ENCODE assay signal across 28 cellular contexts in the genomic region with DNA sequence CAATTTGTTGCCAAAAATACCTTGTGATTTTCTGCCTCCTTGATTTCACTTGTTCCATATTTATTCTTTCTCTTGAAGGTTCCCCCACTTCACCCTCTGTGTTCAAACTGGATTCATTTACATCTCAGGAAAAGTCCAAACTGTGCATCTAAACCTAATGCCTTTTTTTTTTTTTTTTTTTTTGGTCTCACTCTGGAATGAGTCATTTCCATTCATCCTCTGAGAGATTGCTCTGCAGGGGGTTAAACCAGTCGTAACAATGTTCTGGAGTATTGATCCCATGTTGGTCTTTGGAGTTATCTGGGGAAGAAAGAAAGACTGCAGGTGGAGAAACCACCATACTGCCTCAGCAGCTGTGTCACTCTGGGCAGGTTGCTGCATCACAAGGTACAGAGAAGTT.
DNase-seq lines count a peak whose midpoint lies in the region; ATAC-seq and TF ChIP-seq lines count a peak whose summit lies in the region.
"Had no signal": no experiment of that assay in that cellular context is flagged by ENCODE, and none has a peak within 500 bp of the region (broad histone marks: within the 10 kb centered on the region; RNA-seq: fewer than 3 reads in every experiment).

No MANE protein-coding gene starts in this region.

- no peak overlapping the region for H3K27ac ChIP-seq in HEK293 (ENCODE audit: extremely low read depth, low read depth, low read length)
- H3K27ac ChIP-seq: adrenal gland; BLaER1 treated with 17β-estradiol and CSF1 and Interleukin-3, amounts not matched to agents 10 nM and 100 nM; left ventricle myocardium inferior; SK-N-MC; upper lobe of right lung had no signal

- ATAC-seq in HG03442 (IDR thresholded peaks at IDR 0.05; ENCODE audit: unreplicated experiment): no peak
- ATAC-seq: stimulated activated memory B cell treated with anti-CD40 and anti-IgM and Interleukin-4, amounts not matched to agents 10 μg/mL and 1 μg/mL and 100 μg/mL, for 72 hours; upper lobe of right lung had no signal

- intact Hi-C loops in activated CD4-positive, alpha-beta memory T cell treated with anti-CD3 and anti-CD28 coated beads for 36 hours (cut with micrococcal nuclease): no loop called here

- no peaks in the 10 kb centered on the region for H3K9me3 ChIP-seq in HEK293 (ENCODE audit: control insufficient read depth, insufficient read depth, low read depth, low read length)
- H3K9me3 ChIP-seq: adrenal gland; BLaER1 treated with 17β-estradiol and CSF1 and Interleukin-3, amounts not matched to agents 10 nM and 100 nM; Caco-2; left ventricle myocardium inferior; upper lobe of right lung had no signal

- no peaks in the 10 kb centered on the region for H3K4me1 Mint-ChIP-seq in activated T-cell treated with anti-CD3 and anti-CD28 coated beads, Interleukin-2, amount 50 U/mL, for 24 hours (ENCODE audit: low read depth)
- no peaks in the 10 kb centered on the region for H3K4me1 Mint-ChIP-seq in activated CD4-positive, alpha-beta memory T cell treated with anti-CD3 and anti-CD28 coated beads for 36 hours (ENCODE audit: low read depth)
- H3K4me1 Mint-ChIP-seq: stimulated activated memory B cell treated with anti-CD40 and anti-IgM and Interleukin-4, amounts not matched to agents 10 μg/mL and 1 μg/mL and 100 μg/mL, for 72 hours had no signal

- POLR2A ChIA-PET in HEK293 (lab: Yijun Ruan, JAX): interaction anchor here (0.6 kb wide), 1 partner anchor 482 kb away, joined by 5 read pairs; no protein-coding TSS in a partner anchor
- POLR2A ChIA-PET in activated CD4-positive, alpha-beta memory T cell treated with anti-CD3 and anti-CD28 coated beads for 36 hours (lab: Charles Lee): no interaction called here

- H3K36me3 ChIP-seq in HEK293 (ENCODE audit: control insufficient read depth in 2 of 2, insufficient read depth in 1 of 2, low read length in 2 of 2): no peaks in the 10 kb centered on the region
- H3K36me3 ChIP-seq: adrenal gland; BLaER1 treated with 17β-estradiol and CSF1 and Interleukin-3, amounts not matched to agents 10 nM and 100 nM; upper lobe of right lung had no signal

- H3K27ac Mint-ChIP-seq in activated T-cell treated with anti-CD3 and anti-CD28 coated beads, Interleukin-2, amount 50 U/mL, for 24 hours: no peak overlapping the region
- H3K27ac Mint-ChIP-seq in activated CD4-positive, alpha-beta memory T cell treated with anti-CD3 and anti-CD28 coated beads for 36 hours: no peak overlapping the region
- H3K27ac Mint-ChIP-seq: activated T-helper 1 cell treated with anti-CD3 and anti-CD28 coated beads, Interleukin-12 subunit alpha, Interleukin-12 subunit beta, Interleukin-2, Interleukin-4 antibody, amounts not matched to agents 30 ng/mL and 10 ng/mL and 1 ng/mL, durations not matched to agents 14 hours and 24 hours and 36 hours; nephron progenitor cell; stimulated activated memory B cell treated with anti-CD40 and anti-IgM and Interleukin-4, amounts not matched to agents 10 μg/mL and 1 μg/mL and 100 μg/mL, for 72 hours; T-helper 1 cell treated with Interleukin-12 subunit alpha and Interleukin-12 subunit beta and Interleukin-4 antibody, amounts not matched to agents 30 μg/mL and 1 μg/mL, for 36 hours had no signal

- CTCF ChIA-PET in HEK293 (lab: Yijun Ruan, JAX): interaction anchor here (1.1 kb wide), 1 partner anchor 15 kb away, joined by 4 read pairs; no protein-coding TSS in a partner anchor
- CTCF ChIA-PET in activated CD4-positive, alpha-beta memory T cell treated with anti-CD3 and anti-CD28 coated beads for 36 hours (lab: Charles Lee): no interaction called here

- no peaks in the 10 kb centered on the region for H3K27me3 Mint-ChIP-seq in activated T-cell treated with anti-CD3 and anti-CD28 coated beads, Interleukin-2, amount 50 U/mL, for 24 hours
- H3K27me3 Mint-ChIP-seq in activated CD4-positive, alpha-beta memory T cell treated with anti-CD3 and anti-CD28 coated beads for 36 hours: no peaks in the 10 kb centered on the region

- H3K9me3 Mint-ChIP-seq in activated T-cell treated with anti-CD3 and anti-CD28 coated beads, Interleukin-2, amount 50 U/mL, for 24 hours: peaks cover 3% of the 10 kb centered on the region
- peaks cover 3% of the 10 kb centered on the region for H3K9me3 Mint-ChIP-seq in activated CD4-positive, alpha-beta memory T cell treated with anti-CD3 and anti-CD28 coated beads for 36 hours
- H3K9me3 Mint-ChIP-seq: stimulated activated memory B cell treated with anti-CD40 and anti-IgM and Interleukin-4, amounts not matched to agents 10 μg/mL and 1 μg/mL and 100 μg/mL, for 72 hours; T-helper 1 cell treated with Interleukin-12 subunit alpha and Interleukin-12 subunit beta and Interleukin-4 antibody, amounts not matched to agents 30 μg/mL and 1 μg/mL, for 36 hours had no signal

- no peak overlapping the region for H3K4me3 Mint-ChIP-seq in activated T-cell treated with anti-CD3 and anti-CD28 coated beads, Interleukin-2, amount 50 U/mL, for 24 hours
- H3K4me3 Mint-ChIP-seq in activated CD4-positive, alpha-beta memory T cell treated with anti-CD3 and anti-CD28 coated beads for 36 hours: no peak overlapping the region
- H3K4me3 Mint-ChIP-seq: activated T-helper 1 cell treated with anti-CD3 and anti-CD28 coated beads, Interleukin-12 subunit alpha, Interleukin-12 subunit beta, Interleukin-2, Interleukin-4 antibody, amounts not matched to agents 30 ng/mL and 10 ng/mL and 1 ng/mL, durations not matched to agents 14 hours and 24 hours and 36 hours; nephron progenitor cell; stimulated activated memory B cell treated with anti-CD40 and anti-IgM and Interleukin-4, amounts not matched to agents 10 μg/mL and 1 μg/mL and 100 μg/mL, for 72 hours; T-helper 1 cell treated with Interleukin-12 subunit alpha and Interleukin-12 subunit beta and Interleukin-4 antibody, amounts not matched to agents 30 μg/mL and 1 μg/mL, for 36 hours had no signal

- H3K36me3 Mint-ChIP-seq in activated T-cell treated with anti-CD3 and anti-CD28 coated beads, Interleukin-2, amount 50 U/mL, for 24 hours (ENCODE audit: low read depth): no peaks in the 10 kb centered on the region
- no peaks in the 10 kb centered on the region for H3K36me3 Mint-ChIP-seq in activated CD4-positive, alpha-beta memory T cell treated with anti-CD3 and anti-CD28 coated beads for 36 hours

- DNase-seq in Daoy (ENCODE audit: low read depth): peak; percentile 33
- DNase-seq in NCI-H345 (lab: John Stamatoyannopoulos, UW): peak; percentile 52
- peak; percentile 25 for DNase-seq in fibroblast of mammary gland (ENCODE audit: low read depth)
- no peak for DNase-seq in activated T-cell treated with anti-CD3 and anti-CD28 coated beads, Interleukin-2, amount 50 U/mL, for 24 hours
- DNase-seq in activated CD4-positive, alpha-beta memory T cell treated with anti-CD3 and anti-CD28 coated beads for 36 hours: no peak
- DNase-seq in islet precursor cell: no peak
- DNase-seq: activated CD4-positive, alpha-beta T cell treated with anti-CD3 and anti-CD28 coated beads, Interleukin-2, amount 50 U/mL, for 1 hour; activated CD4-positive, CD25-positive, alpha-beta regulatory T cell; activated naive CD4-positive, alpha-beta T cell treated with Interleukin-2 at 50 U/mL for 16 hours; adrenal gland; Caco-2; DMS79; effector CD4-positive, alpha-beta T cell; KBM-7; left ventricle myocardium inferior; mesenchymal stem cell; MM.1S; NCI-H2081; NCI-H510A treated with DMSO at 0.1 percent for 48 hours; nephron progenitor cell; upper lobe of right lung had no signal

- no peak overlapping the region for H3K4me3 ChIP-seq in HEK293 (ENCODE audit: low read depth, low read length)
- H3K4me3 ChIP-seq in fibroblast of mammary gland (ENCODE audit: control insufficient read depth, low read depth, low read length): no peak overlapping the region
- H3K4me3 ChIP-seq: adrenal gland; BLaER1 treated with 17β-estradiol and CSF1 and Interleukin-3, amounts not matched to agents 10 nM and 100 nM; left ventricle myocardium inferior; SK-N-MC; upper lobe of right lung had no signal

- TF ChIP-seq CTCF in HEK293 (tag by site-specific recombination; IDR thresholded peaks at IDR 0.05) (no peak), fibroblast of mammary gland (conservative IDR thresholded peaks at IDR 0.05; ENCODE audit: control insufficient read depth, insufficient read depth, low read depth, low read length) (no peak)

- peaks cover 2% of the 10 kb centered on the region; the same call in 1 of the 2 replicates for H3K4me1 ChIP-seq in HEK293 (ENCODE audit: control insufficient read depth, insufficient read depth, low read length)
- H3K4me1 ChIP-seq: adrenal gland; BLaER1 treated with 17β-estradiol and CSF1 and Interleukin-3, amounts not matched to agents 10 nM and 100 nM; Caco-2; left ventricle myocardium inferior; upper lobe of right lung had no signal

TF ChIP-seq in HEK293, 187 proteins besides CTCF, POLR2A, EP300 and RAD21 (continues in another document):
- TF ChIP-seq REST (tag by site-specific recombination; IDR thresholded peaks at IDR 0.05): no peak

Comparison
In these comparisons a context has a peak if more than half of its experiments do, and no peak if none do; other contexts are left out.
1. DNase-seq: peak in Daoy (single experiment), NCI-H345 (single experiment) and fibroblast of mammary gland (single experiment); none in activated T-cell treated with anti-CD3 and anti-CD28 coated beads, Interleukin-2, amount 50 U/mL, for 24 hours (single experiment), activated CD4-positive, alpha-beta memory T cell treated with anti-CD3 and anti-CD28 coated beads for 36 hours (single experiment) and islet precursor cell (single experiment).